ENCODE assay signal across 8 cellular contexts in the genomic region with DNA sequence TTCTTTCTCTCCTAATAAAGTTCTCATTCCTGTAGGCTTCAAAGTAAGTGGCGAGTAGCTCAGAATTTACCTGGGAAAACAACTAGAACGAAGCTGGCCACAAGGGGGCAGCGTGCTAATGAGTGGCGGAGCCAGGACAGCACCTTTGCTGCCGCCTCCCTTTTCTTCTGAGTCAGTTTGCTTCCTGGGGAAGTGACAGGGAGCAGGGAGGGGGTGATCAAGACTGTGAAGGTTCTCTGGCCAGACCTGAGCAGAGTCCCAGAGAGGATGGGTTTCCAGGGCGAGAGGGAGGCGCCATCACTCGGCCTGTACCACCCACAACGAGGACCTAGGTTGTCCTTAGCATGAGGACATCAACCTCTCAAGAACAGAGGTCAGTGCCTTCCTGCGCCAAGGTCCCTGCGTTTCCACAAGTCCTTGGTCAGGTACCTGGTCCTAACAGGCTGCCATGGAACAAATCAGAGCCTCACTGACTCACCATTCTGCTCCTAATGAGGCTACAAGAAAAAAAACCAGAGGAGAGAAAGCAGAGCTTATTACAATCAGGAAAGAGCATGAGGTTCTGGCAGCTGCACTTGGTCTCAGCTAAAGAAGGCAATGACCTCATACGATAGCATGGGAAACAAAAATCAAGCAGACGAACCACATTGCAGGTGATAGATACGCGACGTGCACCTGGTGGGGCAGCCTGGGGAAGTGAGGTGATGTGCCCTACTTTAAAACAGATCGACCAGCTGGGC.
DNase-seq lines count a peak whose midpoint lies in the region; ATAC-seq, FAIRE-seq and TF ChIP-seq lines count a peak whose summit lies in the region.

No MANE protein-coding gene starts in this region.

- H3K79me2 ChIP-seq in OCI-LY7 (ENCODE audit: insufficient read depth, low read depth, low read length) = no peaks in the 10 kb centered on the region

- H2AFZ ChIP-seq in OCI-LY7 (ENCODE audit: low read length) = peak overlapping the region; percentile 53; the same call in 1 of the 2 replicates

- peak; percentile 13 for FAIRE-seq in A549 (lab: Jason Lieb, UNC)

- DNase-seq in A549 (ENCODE audit: low read depth in 1 of 2, low spot score in 1 of 2) (peak; percentile 89 to 90), KBM-7 (peak; percentile 90), OCI-LY7 (ENCODE audit: low spot score) (peak; percentile 79), activated T-cell treated with anti-CD3 and anti-CD28 coated beads for 1 hour (ENCODE audit: low read depth) (peak; percentile 89), epithelial cell of proximal tubule (ENCODE audit: low read depth) (peak; percentile 72), mucosa of gallbladder (ENCODE audit: low spot score) (peak; percentile 94)
- peak; percentile 76 to 84 for DNase-seq in stimulated activated CD8-positive, alpha-beta memory T cell treated with anti-CD3 and anti-CD28 coated beads, Interleukin-2, amount 100 ng/mL, for 48 hours (ENCODE audit: low read depth in 2 of 2)

- TF ChIP-seq CTCF in A549 (IDR thresholded peaks at IDR 0.05) = peak; percentile 97
- peak; percentile 89 for TF ChIP-seq CTCF in OCI-LY7 (conservative IDR thresholded peaks at IDR 0.05; ENCODE audit: low read length)
- TF ChIP-seq CTCF in epithelial cell of proximal tubule (conservative IDR thresholded peaks at IDR 0.05; ENCODE audit: low read depth, low read length) = peak; percentile 88

- H3K4me1 ChIP-seq in A549 (peaks cover 28% of the 10 kb centered on the region), OCI-LY7 (ENCODE audit: insufficient read depth, low read length, poor library complexity, severe bottlenecking) (no peaks in the 10 kb centered on the region)

- H4K20me1 ChIP-seq in OCI-LY7 (ENCODE audit: insufficient read depth, low read length) = no peaks in the 10 kb centered on the region

- no peaks in the 10 kb centered on the region for H3K9me2 ChIP-seq in OCI-LY7 (ENCODE audit: insufficient read depth, low read length)

- peak overlapping the region; percentile 61 for H3K4me2 ChIP-seq in A549
- peak overlapping the region; percentile 12; the same call in 1 of the 2 replicates for H3K4me2 ChIP-seq in OCI-LY7 (ENCODE audit: low read length)

- 46% methylated on average over 17 of the region's 17 CpGs for WGBS in A549 (ENCODE audit: missing lambda C conversion rate)

- POLR2A ChIA-PET in A549 (lab: Yijun Ruan, JAX) (interaction anchor here (1.3 to 3.7 kb wide), 3 partner anchors 10 to 159 kb away, joined by 5 to 52 read pairs (median 16); partner anchors contain the start of gene PPP1CB), OCI-LY7 (lab: Charles Lee) (no interaction called here)

- ATAC-seq in A549 (peak; percentile 59 to 86), GM19023 (IDR thresholded peaks at IDR 0.05; ENCODE audit: unreplicated experiment) (peak; percentile 77)

- intact Hi-C loops in OCI-LY7 (cut with micrococcal nuclease; ENCODE audit: unreplicated experiment) = loop anchor here (1.0 kb wide), 1 partner anchor 159 kb away; no protein-coding TSS in a partner anchor

- H3K27ac ChIP-seq in A549 = peak overlapping the region; percentile 69 to 80
- no peak overlapping the region for H3K27ac ChIP-seq in OCI-LY7 (ENCODE audit: low read depth, low read length, poor library complexity, severe bottlenecking)

- in situ Hi-C loops in KBM-7 (cut with MboI; ENCODE audit: low pct_unique_long_range_greater_than_20kb, low sequenced_read_pairs) = no loop called here

- TF ChIP-seq EP300 in A549 (IDR thresholded peaks at IDR 0.05) = no peak

- H3K9me3 ChIP-seq in A549 (peaks cover 3% of the 10 kb centered on the region; the same call in 1 of the 3 replicates), OCI-LY7 (ENCODE audit: low read length) (no peaks in the 10 kb centered on the region)

- TF ChIP-seq RAD21 in A549 (conservative IDR thresholded peaks at IDR 0.05 in 1 of 2, IDR thresholded peaks at IDR 0.05 in 1 of 2) = peak; percentile 93 to 96

- BruUV-seq in OCI-LY7 (replicated peaks; lab: Mats Ljungman, UMichigan) = no TSS peak

- no peak for TF ChIP-seq POLR2A in A549 (IDR thresholded peaks at IDR 0.05; ENCODE audit: low read length)

- H3K4me3 ChIP-seq in A549 = no peak overlapping the region
- no peak overlapping the region for H3K4me3 ChIP-seq in OCI-LY7 (ENCODE audit: low read depth, low read length, poor library complexity, severe bottlenecking)
- H3K4me3 ChIP-seq in epithelial cell of proximal tubule (ENCODE audit: low read depth, low read length) = peak overlapping the region; percentile 5

- CTCF ChIA-PET in A549 (lab: Yijun Ruan, JAX) (interaction anchor here (0.5 to 11.7 kb wide), 72 partner anchors 12 to 913 kb away, joined by 3 to 167 read pairs (median 6); partner anchors contain the start of genes PPP1CB and TRMT61B), OCI-LY7 (lab: Charles Lee; ENCODE audit: unreplicated experiment) (interaction anchor here (1.0 kb wide), 3 partner anchors 14 to 56 kb away, joined by 3 to 4 read pairs (median 3); no protein-coding TSS in a partner anchor)

- no peaks in the 10 kb centered on the region for H3K36me3 ChIP-seq in OCI-LY7 (ENCODE audit: insufficient read depth, low read length)

TF ChIP-seq in A549, 52 proteins besides CTCF, POLR2A, EP300 and RAD21:
- TF ChIP-seq SMC3 (IDR thresholded peaks at IDR 0.05) = peak; percentile 98
- peak; percentile 54; the same call in 1 of the 2 replicates for TF ChIP-seq MAX (IDR thresholded peaks at IDR 0.05)
- no peak for TF ChIP-seq TP53 (CRISPR knock-in tag; IDR thresholded peaks at IDR 0.05)
- TF ChIP-seq JUN (IDR thresholded peaks at IDR 0.05) = peak in 1 of 2 experiments; percentile 38; a peak in 2 of 5 replicates
- TF ChIP-seq FOSL2 (IDR thresholded peaks at IDR 0.05) = no peak
- peak; percentile 37; the same call in 1 of the 2 replicates for TF ChIP-seq FOSL2 (CRISPR knock-in tag; IDR thresholded peaks at IDR 0.05)
- TF ChIP-seq ESRRA (IDR thresholded peaks at IDR 0.05; ENCODE audit: borderline replicate concordance, low read length) = 0 out of 2 replicates have a peak, but pooled peaks have one; percentile 6
